Comparison of ENCODE assay signal across 19 cellular contexts in genomic region chr4:69787879-69788278, GRCh38. TPM values are rescaled to one million over a fixed set of nuclear protein-coding genes. Genes with fewer than 3 reads are reported as not detected.
A peak's percentile ranks its signal among the peaks of the same experiment; 100 is the strongest.
DNase-seq lines count a peak whose midpoint lies in the region; ATAC-seq, FAIRE-seq and TF ChIP-seq lines count a peak whose summit lies in the region.
"Had no signal": no experiment of that assay in that cellular context is flagged by ENCODE, and none has a peak within 500 bp of the region (broad histone marks: within the 10 kb centered on the region; RNA-seq: fewer than 3 reads in every experiment).

No MANE protein-coding gene starts in this region.

- no peaks in the 10 kb centered on the region for H3K36me3 ChIP-seq in bronchial epithelial cell (ENCODE audit: control insufficient read depth, insufficient read depth, low read length)

- DNase-seq in HS-5 (ENCODE audit: low read depth) (peak; percentile 24), RKO (ENCODE audit: low spot score) (peak; percentile 28), bronchial epithelial cell (ENCODE audit: low read depth) (peak; percentile 95), kidney tubule cell (ENCODE audit: low spot score) (peak; percentile 70), mesenteric fat pad (ENCODE audit: low spot score) (no peak)
- DNase-seq: ACHN; Calu3; CD4-positive, alpha-beta T cell; DMS79 treated with DMSO at 0.1 percent for 48 hours; GF-D8; HFFc6; NCI-H1105 treated with DMSO at 0.1 percent for 48 hours; NCI-H187; NCI-H510A treated with DMSO at 0.1 percent for 48 hours had no signal

- no peaks in the 10 kb centered on the region for H3K27me3 ChIP-seq in bronchial epithelial cell (ENCODE audit: control insufficient read depth, insufficient read depth, low read length)

- no peak for FAIRE-seq in bronchial epithelial cell (lab: Jason Lieb, UNC)
- FAIRE-seq: HepG2 had no signal

- TF ChIP-seq CTCF in bronchial epithelial cell (IDR thresholded peaks at IDR 0.05; ENCODE audit: insufficient read depth, low read length, severe bottlenecking), result no peak

- no peak overlapping the region for H3K4me3 ChIP-seq in bronchial epithelial cell (ENCODE audit: low read depth, low read length)

- ATAC-seq in GM18498 (IDR thresholded peaks at IDR 0.05; ENCODE audit: unreplicated experiment) (no peak), HG03469 (IDR thresholded peaks at IDR 0.05; ENCODE audit: unreplicated experiment) (no peak)
- ATAC-seq: HepG2 had no signal

RNA-seq across cellular contexts. Expression of gene SULT1B1, which starts 27.5 kb away (rescaled TPM):
- total RNA-seq in bronchial epithelial cell, result 0.13 and 0.26 TPM in 2 replicates
- total RNA-seq in mesenteric fat pad, result 5.4 TPM
- total RNA-seq: RPMI7951, SK-MEL-5 had no signal
